ENCODE assay signal across 18 cellular contexts in genomic region chr11:76231339-76231738, GRCh38.
"Had no signal": no experiment of that assay in that cellular context is flagged by ENCODE, and none has a peak within 500 bp of the region (broad histone marks: within the 10 kb centered on the region; RNA-seq: fewer than 3 reads in every experiment).

No MANE protein-coding gene starts in this region.

- H3K27ac Mint-ChIP-seq: memory B cell, progenitor cell of endocrine pancreas had no signal

- H3K36me3 Mint-ChIP-seq: activated CD8-positive, alpha-beta memory T cell treated with anti-CD3 and anti-CD28 coated beads, Interleukin-2, amount 10 ng/mL, durations not matched to agents 7 days and 5 days; activated naive CD4-positive, alpha-beta T cell treated with anti-CD3 and anti-CD28 coated beads, Interleukin-2, amount 50 U/mL, for 72 hours; memory B cell; natural killer cell had no signal

- H3K27me3 Mint-ChIP-seq: memory B cell had no signal

- H3K4me3 ChIP-seq: mucosa of descending colon, right atrium auricular region, skin epidermis, transverse colon had no signal

- H3K27ac ChIP-seq: right atrium auricular region, transverse colon had no signal

- DNase-seq: activated CD4-positive, alpha-beta T cell treated with anti-CD3 and anti-CD28 coated beads, Interleukin-2, amount 50 U/mL, for 4 hours; activated CD4-positive, CD25-positive, alpha-beta regulatory T cell; anterior cingulate cortex; cortex of kidney; effector CD4-positive, alpha-beta T cell; foreskin fibroblast; kidney glomerular epithelial cell; natural killer cell; occipital lobe had no signal

- H3K4me3 Mint-ChIP-seq: memory B cell had no signal

- H3K36me3 ChIP-seq: right atrium auricular region, transverse colon had no signal

- H3K27me3 ChIP-seq: right atrium auricular region, transverse colon had no signal

- H3K9me3 Mint-ChIP-seq: activated naive CD4-positive, alpha-beta T cell treated with anti-CD3 and anti-CD28 coated beads, Interleukin-2, amount 50 U/mL, for 72 hours; memory B cell; natural killer cell had no signal

- ATAC-seq: left ventricle myocardium superior, mucosa of descending colon, natural killer cell had no signal

- H3K9me3 ChIP-seq: mucosa of descending colon, right atrium auricular region, transverse colon had no signal
